ENCODE assay signal across 17 cellular contexts in the genomic region with DNA sequence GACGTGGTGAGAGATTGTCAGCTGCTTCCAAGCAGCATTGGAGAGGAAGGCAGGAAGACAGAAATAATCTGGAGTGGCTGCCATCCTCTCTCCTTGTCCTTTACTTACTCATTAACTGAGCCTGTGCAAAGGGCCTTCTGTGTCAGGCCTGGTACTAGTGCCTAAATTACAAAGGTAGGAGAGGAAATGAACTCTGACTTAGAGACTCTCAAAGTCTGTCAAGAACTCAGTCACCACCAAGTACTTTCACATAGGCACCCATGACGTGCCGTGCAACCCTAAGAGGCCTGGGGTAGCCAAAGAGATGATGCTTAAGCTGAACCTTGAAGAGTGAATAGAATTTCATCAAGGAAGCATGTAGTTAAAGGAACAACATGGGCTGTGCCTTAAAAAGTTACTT.
"Had no signal": no experiment of that assay in that cellular context is flagged by ENCODE, and none has a peak within 500 bp of the region (broad histone marks: within the 10 kb centered on the region; RNA-seq: fewer than 3 reads in every experiment).

No MANE protein-coding gene starts in this region.

- H3K27ac ChIP-seq: heart right ventricle, thoracic aorta had no signal

- H3K4me3 Mint-ChIP-seq: activated CD4-positive, alpha-beta memory T cell treated with anti-CD3 and anti-CD28 coated beads for 36 hours; activated CD4-positive, alpha-beta T cell treated with anti-CD3 and anti-CD28 coated beads for 36 hours; activated T-helper 1 cell treated with anti-CD3 and anti-CD28 coated beads, Interleukin-12 subunit alpha, Interleukin-12 subunit beta, Interleukin-2, Interleukin-4 antibody, amounts not matched to agents 30 ng/mL and 10 ng/mL and 1 ng/mL, durations not matched to agents 14 hours and 24 hours and 36 hours; immature natural killer cell; natural killer cell; WTC11 had no signal

- H3K4me1 Mint-ChIP-seq: activated CD4-positive, alpha-beta T cell treated with anti-CD3 and anti-CD28 coated beads for 36 hours; immature natural killer cell; natural killer cell had no signal

- H3K27me3 ChIP-seq: heart right ventricle had no signal

- H3K27me3 Mint-ChIP-seq: activated CD4-positive, alpha-beta memory T cell treated with anti-CD3 and anti-CD28 coated beads for 36 hours; activated CD4-positive, alpha-beta T cell treated with anti-CD3 and anti-CD28 coated beads for 36 hours had no signal

- H3K4me3 ChIP-seq: heart right ventricle, thoracic aorta had no signal

- H3K9me3 ChIP-seq: heart right ventricle, thoracic aorta had no signal

- ATAC-seq: activated CD4-positive, alpha-beta T cell treated with anti-CD3 and anti-CD28 coated beads for 36 hours; activated naive CD4-positive, alpha-beta T cell treated with anti-CD3 and anti-CD28 coated beads, Interleukin-2, amount 50 U/mL, for 72 hours; heart right ventricle; natural killer cell; WTC11 had no signal

- H3K36me3 ChIP-seq: heart right ventricle, thoracic aorta had no signal

- H3K9me3 Mint-ChIP-seq: activated naive CD4-positive, alpha-beta T cell treated with anti-CD3 and anti-CD28 coated beads, Interleukin-2, amount 50 U/mL, for 72 hours; activated T-helper 1 cell treated with anti-CD3 and anti-CD28 coated beads, Interleukin-12 subunit alpha, Interleukin-12 subunit beta, Interleukin-2, Interleukin-4 antibody, amounts not matched to agents 30 ng/mL and 10 ng/mL and 1 ng/mL, durations not matched to agents 14 hours and 24 hours and 36 hours; WTC11 had no signal

- DNase-seq: activated CD4-positive, alpha-beta memory T cell treated with anti-CD3 and anti-CD28 coated beads for 36 hours; activated CD4-positive, alpha-beta T cell treated with anti-CD3 and anti-CD28 coated beads for 36 hours; activated gamma-delta T cell treated with Interleukin-2 at 50 U/mL for 16 hours; activated T-cell treated with anti-CD3 and anti-CD28 coated beads for 4 hours; amniotic stem cell; effector CD4-positive, alpha-beta T cell; heart right ventricle; immature natural killer cell; mesendoderm; natural killer cell; nucleus accumbens; SW 1271; T-helper 2 cell had no signal

- H3K27ac Mint-ChIP-seq: activated CD4-positive, alpha-beta memory T cell treated with anti-CD3 and anti-CD28 coated beads for 36 hours; activated CD4-positive, alpha-beta T cell treated with anti-CD3 and anti-CD28 coated beads for 36 hours; activated naive CD4-positive, alpha-beta T cell treated with anti-CD3 and anti-CD28 coated beads, Interleukin-2, amount 50 U/mL, for 72 hours; activated T-helper 1 cell treated with anti-CD3 and anti-CD28 coated beads, Interleukin-12 subunit alpha, Interleukin-12 subunit beta, Interleukin-2, Interleukin-4 antibody, amounts not matched to agents 30 ng/mL and 10 ng/mL and 1 ng/mL, durations not matched to agents 14 hours and 24 hours and 36 hours; immature natural killer cell; natural killer cell; WTC11 had no signal

- H3K36me3 Mint-ChIP-seq: activated CD4-positive, alpha-beta memory T cell treated with anti-CD3 and anti-CD28 coated beads for 36 hours; immature natural killer cell; natural killer cell; WTC11 had no signal
